ENCODE assay signal across 20 cellular contexts in genomic region chr2:235544687-235544965, GRCh38. TPM values are rescaled to one million over a fixed set of nuclear protein-coding genes. Genes with fewer than 3 reads are reported as not detected.
"Had no signal": no experiment of that assay in that cellular context is flagged by ENCODE, and none has a peak within 500 bp of the region (broad histone marks: within the 10 kb centered on the region; RNA-seq: fewer than 3 reads in every experiment).

No MANE protein-coding gene starts in this region.

- DNase-seq: activated T-cell treated with anti-CD3 and anti-CD28 coated beads, Interleukin-2, amount 50 U/mL, for 1 hour; adrenal gland; brain microvascular endothelial cell; central memory CD4-positive, alpha-beta T cell; effector CD8-positive, alpha-beta T cell; foreskin melanocyte; glutamatergic neuron; immature natural killer cell; naive thymus-derived CD4-positive, alpha-beta T cell; retina; stimulated activated CD4-positive, alpha-beta T cell treated with anti-CD3 and anti-CD28 coated beads, Interleukin-2, amount 100 ng/mL, for 48 hours; stimulated activated naive CD4-positive, alpha-beta T cell treated with Interleukin-2 at 50 U/mL for 16 hours had no signal

- H2AFZ ChIP-seq: hepatocyte, neural progenitor cell had no signal

- H3K27ac ChIP-seq: adrenal gland, ascending aorta, brain microvascular endothelial cell, hepatocyte, left lung, neural progenitor cell, sigmoid colon had no signal

- H3K27me3 ChIP-seq: adrenal gland, ascending aorta, brain microvascular endothelial cell, hepatocyte, left lung, neural progenitor cell, sigmoid colon had no signal

- H3K9me3 Mint-ChIP-seq: immature natural killer cell, neural progenitor cell had no signal

- H3K27me3 Mint-ChIP-seq: activated naive CD8-positive, alpha-beta T cell had no signal

- H3K4me3 ChIP-seq: adrenal gland, ascending aorta, hepatocyte, left lung, lung, neural progenitor cell, sigmoid colon had no signal

- H3K36me3 Mint-ChIP-seq: activated naive CD8-positive, alpha-beta T cell; immature natural killer cell; naive thymus-derived CD4-positive, alpha-beta T cell; neural progenitor cell had no signal

- ATAC-seq: esophagus mucosa; left lung; naive thymus-derived CD4-positive, alpha-beta T cell had no signal

- H3K4me1 ChIP-seq: adrenal gland, ascending aorta had no signal

- H3K4me1 Mint-ChIP-seq: immature natural killer cell; naive thymus-derived CD4-positive, alpha-beta T cell had no signal

- H3K4me2 ChIP-seq: hepatocyte, neural progenitor cell had no signal

- H3K27ac Mint-ChIP-seq: activated naive CD8-positive, alpha-beta T cell; immature natural killer cell; naive thymus-derived CD4-positive, alpha-beta T cell; neural progenitor cell had no signal

- H3K9ac ChIP-seq: neural progenitor cell had no signal

- H3K9me3 ChIP-seq: adrenal gland, ascending aorta, left lung, sigmoid colon had no signal

- H3K4me3 Mint-ChIP-seq: activated naive CD8-positive, alpha-beta T cell; immature natural killer cell; naive thymus-derived CD4-positive, alpha-beta T cell; neural progenitor cell had no signal

- H3K36me3 ChIP-seq: adrenal gland, ascending aorta, brain microvascular endothelial cell, left lung, neural progenitor cell, sigmoid colon had no signal

RNA-seq across cellular contexts. Expression of gene AGAP1, which starts 50.8 kb away (rescaled TPM):
- polyA plus RNA-seq: naive thymus-derived CD4-positive, alpha-beta T cell had no signal
